18 cellular contexts compared by ENCODE assay signal in the genomic region with DNA sequence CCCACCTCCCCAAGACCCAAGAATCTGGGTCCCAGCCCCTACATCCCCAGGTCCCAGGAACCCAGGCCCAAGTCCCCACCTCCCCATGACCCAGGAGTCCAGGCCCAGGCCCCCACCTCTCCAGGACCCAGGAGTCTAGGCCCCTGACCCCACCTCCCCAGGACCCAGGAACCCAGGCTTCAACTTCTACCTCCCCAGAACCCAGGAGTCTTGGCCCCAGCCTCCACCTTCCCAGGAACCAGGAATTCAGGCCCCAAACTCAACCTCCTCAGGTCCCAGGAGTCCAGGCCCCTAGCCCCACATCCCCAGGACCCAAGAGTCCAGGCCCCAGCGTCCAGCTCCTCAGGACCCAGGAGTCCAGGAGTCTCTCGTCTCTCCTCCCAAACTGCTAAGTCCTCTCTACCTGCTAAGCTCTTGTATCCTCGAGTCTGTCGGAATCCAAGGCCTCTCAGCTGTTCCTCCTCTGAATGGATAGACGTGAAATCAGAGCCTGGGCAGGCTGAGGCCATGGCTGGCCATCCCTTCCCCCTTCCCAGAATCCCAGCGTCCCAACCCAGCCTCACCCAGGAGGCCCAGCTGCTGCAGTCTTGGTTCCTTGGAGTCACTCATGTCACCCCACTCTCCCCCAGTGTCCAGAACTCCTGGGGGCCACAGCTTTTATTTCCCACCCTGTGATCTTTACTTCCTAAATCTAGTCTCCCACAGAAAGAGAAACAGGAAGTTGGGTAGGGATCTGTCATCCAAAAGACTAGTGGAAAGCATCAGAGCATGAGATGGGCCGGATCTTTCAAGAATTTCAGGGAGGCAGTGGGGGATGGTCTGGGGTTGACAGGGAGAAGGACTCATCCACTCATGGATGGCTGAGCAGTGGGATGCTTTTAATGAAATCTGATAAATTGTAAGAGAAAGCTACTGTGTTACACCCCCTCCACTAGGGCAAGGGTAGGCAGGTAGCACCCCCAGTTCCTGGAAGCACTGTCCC. TPM values are rescaled to one million over a fixed set of nuclear protein-coding genes. Genes with fewer than 3 reads are reported as not detected.
A peak's percentile ranks its signal among the peaks of the same experiment; 100 is the strongest.
DNase-seq lines count a peak whose midpoint lies in the region; ATAC-seq lines count a peak whose summit lies in the region.
"Had no signal": no experiment of that assay in that cellular context is flagged by ENCODE, and none has a peak within 500 bp of the region (broad histone marks: within the 10 kb centered on the region; RNA-seq: fewer than 3 reads in every experiment).

A gene with protein sequence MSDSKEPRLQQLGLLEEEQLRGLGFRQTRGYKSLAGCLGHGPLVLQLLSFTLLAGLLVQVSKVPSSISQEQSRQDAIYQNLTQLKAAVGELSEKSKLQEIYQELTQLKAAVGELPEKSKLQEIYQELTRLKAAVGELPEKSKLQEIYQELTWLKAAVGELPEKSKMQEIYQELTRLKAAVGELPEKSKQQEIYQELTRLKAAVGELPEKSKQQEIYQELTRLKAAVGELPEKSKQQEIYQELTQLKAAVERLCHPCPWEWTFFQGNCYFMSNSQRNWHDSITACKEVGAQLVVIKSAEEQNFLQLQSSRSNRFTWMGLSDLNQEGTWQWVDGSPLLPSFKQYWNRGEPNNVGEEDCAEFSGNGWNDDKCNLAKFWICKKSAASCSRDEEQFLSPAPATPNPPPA (minus strand): TSS at position 632 of the 982 bp plus-strand sequence. CDS start 23 bp downstream, at position 609.

- no peak within 1 kb of the TSS for H3K56ac ChIP-seq in mesendoderm (ENCODE audit: low read length)

- peak within 1 kb of the TSS; percentile 34 for H3K27ac Mint-ChIP-seq in activated T-helper 17 cell treated with anti-CD3 and anti-CD28 coated beads, Interleukin-2, amount 50 U/mL, for 72 hours
- H3K27ac Mint-ChIP-seq in stimulated activated effector memory CD8-positive, alpha-beta T cell treated with anti-CD3 and anti-CD28 coated beads, Interleukin-12 subunit alpha, Interleukin-12 subunit beta, amount 100 ng/mL, for 72 hours, result peak within 1 kb of the TSS; percentile 57
- H3K27ac Mint-ChIP-seq: immature natural killer cell had no signal

- ATAC-seq in activated T-helper 17 cell treated with anti-CD3 and anti-CD28 coated beads, Interleukin-2, amount 50 U/mL, for 72 hours (replicated peaks), result no peak
- no peak for ATAC-seq in stimulated activated effector memory CD8-positive, alpha-beta T cell treated with anti-CD3 and anti-CD28 coated beads, Interleukin-12 subunit alpha, Interleukin-12 subunit beta, amount 100 ng/mL, for 72 hours
- ATAC-seq in HG02623 (IDR thresholded peaks at IDR 0.05; ENCODE audit: unreplicated experiment) (no peak), GM21515 (IDR thresholded peaks at IDR 0.05; ENCODE audit: unreplicated experiment) (no peak)
- ATAC-seq: T-helper 17 cell had no signal

- no peak within 1 kb of the TSS for H2BK5ac ChIP-seq in mesendoderm (ENCODE audit: low read length)

- WGBS in mesendoderm (ENCODE audit: extremely low coverage, insufficient coverage, low lambda C conversion rate), result no CpG with 5 or more reads among the region's 7 CpGs

- no peak within 1 kb of the TSS for H2BK15ac ChIP-seq in mesendoderm (replicated peaks; ENCODE audit: low read depth)

- H3K27me3 Mint-ChIP-seq in activated T-helper 17 cell treated with anti-CD3 and anti-CD28 coated beads, Interleukin-2, amount 50 U/mL, for 72 hours, result peaks cover 33% of the 10 kb centered on the region

- H3K9ac ChIP-seq in mesendoderm (ENCODE audit: low read length), result no peak within 1 kb of the TSS

- DNase-seq in SKM-1 treated with dmso at 0.1 percent for 144 hours (lab: John Stamatoyannopoulos, UW; ENCODE audit: unreplicated experiment), result peak; percentile 10
- no peak for DNase-seq in SKM-1 (lab: John Stamatoyannopoulos, UW; ENCODE audit: unreplicated experiment)
- peak; percentile 48 for DNase-seq in kidney tubule cell (ENCODE audit: low spot score)
- no peak for DNase-seq in stimulated activated effector memory CD8-positive, alpha-beta T cell treated with anti-CD3 and anti-CD28 coated beads, Interleukin-12 subunit alpha, Interleukin-12 subunit beta, amount 100 ng/mL, for 72 hours (ENCODE audit: low spot score in 2 of 2)
- DNase-seq in mesendoderm, result no peak
- DNase-seq: activated CD4-positive, CD25-positive, alpha-beta regulatory T cell; activated CD8-positive, alpha-beta memory T cell treated with anti-CD3 and anti-CD28 coated beads for 24 hours; EL; immature natural killer cell; KG1; midbrain; NCI-H1417; stimulated activated naive CD4-positive, alpha-beta T cell treated with Interleukin-2 at 50 U/mL for 16 hours; T-helper 17 cell had no signal

- no peaks in the 10 kb centered on the region for H3K27me3 ChIP-seq in mesendoderm (ENCODE audit: insufficient read depth, low read length, poor library complexity)

- no peaks in the 10 kb centered on the region for H3K36me3 Mint-ChIP-seq in activated T-helper 17 cell treated with anti-CD3 and anti-CD28 coated beads, Interleukin-2, amount 50 U/mL, for 72 hours (ENCODE audit: low read depth)
- peaks cover 3% of the 10 kb centered on the region for H3K36me3 Mint-ChIP-seq in stimulated activated effector memory CD8-positive, alpha-beta T cell treated with anti-CD3 and anti-CD28 coated beads, Interleukin-12 subunit alpha, Interleukin-12 subunit beta, amount 100 ng/mL, for 72 hours
- H3K36me3 Mint-ChIP-seq: immature natural killer cell had no signal

- no peak within 1 kb of the TSS for H2AK5ac ChIP-seq in mesendoderm (ENCODE audit: low read length)

- no peak within 1 kb of the TSS for H3K27ac ChIP-seq in mesendoderm (ENCODE audit: low read depth, low read length)

- H3K4me1 ChIP-seq in mesendoderm (ENCODE audit: control insufficient read depth, low read depth, low read length), result no peaks in the 10 kb centered on the region

- no peak within 1 kb of the TSS for H2BK120ac ChIP-seq in mesendoderm (ENCODE audit: low read depth, low read length)

- no peaks in the 10 kb centered on the region for H3K79me2 ChIP-seq in mesendoderm (ENCODE audit: control insufficient read depth, insufficient read depth, low read length)

- H4K5ac ChIP-seq in mesendoderm (ENCODE audit: low read length), result no peak within 1 kb of the TSS

- H3K9me3 Mint-ChIP-seq in activated T-helper 17 cell treated with anti-CD3 and anti-CD28 coated beads, Interleukin-2, amount 50 U/mL, for 72 hours, result peaks cover 12% of the 10 kb centered on the region
- peaks cover 12% of the 10 kb centered on the region for H3K9me3 Mint-ChIP-seq in stimulated activated effector memory CD8-positive, alpha-beta T cell treated with anti-CD3 and anti-CD28 coated beads, Interleukin-12 subunit alpha, Interleukin-12 subunit beta, amount 100 ng/mL, for 72 hours

- H3K23ac ChIP-seq in mesendoderm (ENCODE audit: low read length), result no peak within 1 kb of the TSS

- H3K4me3 ChIP-seq in mesendoderm (ENCODE audit: low read length), result no peak within 1 kb of the TSS

- H3K4me1 Mint-ChIP-seq in activated T-helper 17 cell treated with anti-CD3 and anti-CD28 coated beads, Interleukin-2, amount 50 U/mL, for 72 hours, result peaks cover 15% of the 10 kb centered on the region
- peaks cover 17% of the 10 kb centered on the region for H3K4me1 Mint-ChIP-seq in stimulated activated effector memory CD8-positive, alpha-beta T cell treated with anti-CD3 and anti-CD28 coated beads, Interleukin-12 subunit alpha, Interleukin-12 subunit beta, amount 100 ng/mL, for 72 hours
- H3K4me1 Mint-ChIP-seq: immature natural killer cell had no signal

- no peaks in the 10 kb centered on the region for H3K36me3 ChIP-seq in mesendoderm (ENCODE audit: control insufficient read depth, insufficient read depth, low read length)

- no peak within 1 kb of the TSS for H3K18ac ChIP-seq in mesendoderm (ENCODE audit: low read length)

- no peak within 1 kb of the TSS for H3K4ac ChIP-seq in mesendoderm (ENCODE audit: low read depth, low read length)

- no peak within 1 kb of the TSS for H4K8ac ChIP-seq in mesendoderm (ENCODE audit: low read depth, low read length)

- H3K4me3 Mint-ChIP-seq in activated T-helper 17 cell treated with anti-CD3 and anti-CD28 coated beads, Interleukin-2, amount 50 U/mL, for 72 hours, result no peak within 1 kb of the TSS
- H3K4me3 Mint-ChIP-seq in stimulated activated effector memory CD8-positive, alpha-beta T cell treated with anti-CD3 and anti-CD28 coated beads, Interleukin-12 subunit alpha, Interleukin-12 subunit beta, amount 100 ng/mL, for 72 hours, result no peak within 1 kb of the TSS
- H3K4me3 Mint-ChIP-seq: immature natural killer cell, T-helper 17 cell had no signal

- no peak within 1 kb of the TSS for H3K4me2 ChIP-seq in mesendoderm (ENCODE audit: low read length)

- no peaks in the 10 kb centered on the region for H3K79me1 ChIP-seq in mesendoderm (ENCODE audit: low read length)

RNA-seq across cellular contexts. Expression of the gene that starts here (rescaled TPM):
- not detected for total RNA-seq in activated T-helper 17 cell treated with anti-CD3 and anti-CD28 coated beads, Interleukin-2, amount 50 U/mL, for 72 hours
- 0.07 TPM for polyA plus RNA-seq in mesendoderm (2013, experiment 1 of 2)
- 0.06 TPM for polyA plus RNA-seq in mesendoderm (2013, experiment 2 of 2)
- total RNA-seq: osteocyte, T-helper 17 cell had no signal
- polyA plus RNA-seq: immature natural killer cell had no signal

Comparison
In these comparisons a context has a peak if more than half of its experiments do, and no peak if none do; other contexts are left out.
1. DNase-seq: peak in SKM-1 treated with dmso at 0.1 percent for 144 hours (single experiment) and kidney tubule cell (single experiment); none in SKM-1 (single experiment), stimulated activated effector memory CD8-positive, alpha-beta T cell treated with anti-CD3 and anti-CD28 coated beads, Interleukin-12 subunit alpha, Interleukin-12 subunit beta, amount 100 ng/mL, for 72 hours (0 of 2) and mesendoderm (single experiment).